Comparison of ENCODE assay signal across 21 cellular contexts in the genomic region with DNA sequence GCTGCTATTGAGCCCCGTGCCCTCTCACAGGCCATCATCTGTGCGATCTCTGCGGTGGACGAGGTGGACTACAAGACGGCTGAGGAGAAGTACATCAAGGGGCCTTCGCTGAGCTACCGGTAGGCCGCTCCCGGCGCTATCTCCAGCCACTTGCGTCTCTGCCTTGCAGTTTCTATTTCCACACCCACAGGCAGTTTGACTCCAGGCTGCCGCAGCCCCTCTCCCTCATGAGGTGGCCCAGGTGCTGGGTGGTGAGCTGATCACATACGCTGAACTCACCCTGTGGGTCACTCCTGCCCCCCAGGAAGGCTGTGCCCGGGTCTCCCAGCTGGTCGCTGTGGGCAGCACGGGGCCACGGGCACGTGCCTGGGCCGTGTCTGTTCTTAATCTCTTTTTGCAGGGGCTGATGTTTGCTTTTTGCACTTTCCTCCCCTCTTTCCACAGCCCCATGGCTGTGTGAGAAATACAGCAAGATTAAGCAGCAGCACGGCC. TPM values are rescaled to one million over a fixed set of nuclear protein-coding genes. Genes with fewer than 3 reads are reported as not detected.
DNase-seq lines count a peak whose midpoint lies in the region; ATAC-seq, FAIRE-seq and TF ChIP-seq lines count a peak whose summit lies in the region.
"Had no signal": no experiment of that assay in that cellular context is flagged by ENCODE, and none has a peak within 500 bp of the region (broad histone marks: within the 10 kb centered on the region; RNA-seq: fewer than 3 reads in every experiment).

No MANE protein-coding gene starts in this region.

- no peak for FAIRE-seq in HepG2 (lab: Jason Lieb, UNC)
- FAIRE-seq: GM19239 had no signal

- H2AFZ ChIP-seq in HepG2 (ENCODE audit: low read length) = no peak overlapping the region

- in situ Hi-C loops in HepG2 (cut with HindIII; ENCODE audit: extremely low pct_ligation_motif_present, low pct_unique_long_range_greater_than_20kb) = loop anchor here (5.0 kb wide), 1 partner anchor 91 kb away; no protein-coding TSS in a partner anchor

- CTCF ChIA-PET in HEK293 (lab: Yijun Ruan, JAX) (interaction anchor here (0.6 to 4.1 kb wide), 6 partner anchors 10 to 94 kb away, joined by 3 to 28 read pairs (median 4); no protein-coding TSS in a partner anchor), HepG2 (lab: Yijun Ruan, JAX; ENCODE audit: low intra/inter-chr PET ratio, low total read pairs) (interaction anchor here (3.0 kb wide), 1 partner anchor 93 kb away, joined by 16 read pairs; no protein-coding TSS in a partner anchor)

- TSS peak; percentile 47 for BruUV-seq in HepG2 (replicated peaks; lab: Mats Ljungman, UMichigan)

- TF ChIP-seq CTCF in HEK293 (tag by site-specific recombination; IDR thresholded peaks at IDR 0.05) (no peak), HepG2 (CRISPR knock-in tag; IDR thresholded peaks at IDR 0.05) (no peak), spleen (IDR thresholded peaks at IDR 0.05 in 8 of 11, conservative IDR thresholded peaks at IDR 0.05 in 3 of 11) (no peak)

- DNase-seq in HepG2 (ENCODE audit: low spot score) = no peak
- no peak for DNase-seq in spleen
- DNase-seq in T-helper 1 cell = no peak
- no peak for DNase-seq in COLO668 (lab: John Stamatoyannopoulos, UW; ENCODE audit: unreplicated experiment)
- DNase-seq in ureter (ENCODE audit: low spot score) = no peak
- no peak for DNase-seq in GM19238 (ENCODE audit: insufficient read length, low spot score)
- DNase-seq: activated gamma-delta T cell treated with Interleukin-2 at 50 U/mL for 16 hours; cerebellar nuclear complex; DMS153; effector memory CD4-positive, alpha-beta T cell; GDM1; GOT3; Kasumi-1; NCI-H1048; NCI-H2029 treated with DMSO at 0.1 percent for 48 hours; retina had no signal

- H3K9ac ChIP-seq in duodenal mucosa (ENCODE audit: low read depth in 1 of 2, low read length in 2 of 2) (peak overlapping the region in 1 of 2 donors; percentile 59), HepG2 (ENCODE audit: insufficient read depth, low read depth, low read length) (peak overlapping the region; percentile 58)

- no peaks in the 10 kb centered on the region for H3K79me2 ChIP-seq in HepG2 (ENCODE audit: insufficient read depth, low read length)

- H3K4me1 ChIP-seq in HEK293 (ENCODE audit: control insufficient read depth, insufficient read depth, low read length) (no peaks in the 10 kb centered on the region), duodenal mucosa (ENCODE audit: control insufficient read depth in 1 of 2, insufficient read depth in 2 of 2, low read length in 2 of 2) (peaks cover 18 to 22% of the 10 kb centered on the region in 2 donors), HepG2 (ENCODE audit: insufficient read depth, low read length) (peaks cover 41% of the 10 kb centered on the region), spleen (peaks cover 9 to 55% (median 30%) of the 10 kb centered on the region in 6 donors)

- TF ChIP-seq EP300 in HepG2 (IDR thresholded peaks at IDR 0.05; ENCODE audit: low read depth in 2 of 2, low read length in 2 of 2) (no peak), HepG2 (CRISPR knock-in tag; IDR thresholded peaks at IDR 0.05; ENCODE audit: borderline replicate concordance) (no peak)

- H4K20me1 ChIP-seq in HepG2 (ENCODE audit: insufficient read depth, low read length) = no peaks in the 10 kb centered on the region

- intact Hi-C loops in HepG2 (cut with micrococcal nuclease; ENCODE audit: unreplicated experiment) = loop anchor here (5.0 kb wide), 1 partner anchor 56 kb away; no protein-coding TSS in a partner anchor
- intact Hi-C loops in spleen (cut with DNase I; ENCODE audit: low total_unique reads) = loop anchor here (10.0 kb wide), 1 partner anchor 88 kb away; a partner anchor contains a TSS

- H3K36me3 ChIP-seq in HEK293 (ENCODE audit: control insufficient read depth in 2 of 2, insufficient read depth in 1 of 2, low read length in 2 of 2) = peaks cover 10 to 72% of the 10 kb centered on the region in 2 experiments
- peaks cover 16 to 47% of the 10 kb centered on the region in 2 donors for H3K36me3 ChIP-seq in duodenal mucosa (ENCODE audit: control insufficient read depth in 1 of 2, insufficient read depth in 2 of 2, low read length in 2 of 2)
- H3K36me3 ChIP-seq in HepG2 (replicated peaks in 1 of 2; ENCODE audit: control insufficient read depth in 1 of 2, insufficient read depth in 2 of 2, low read length in 2 of 2) = peaks cover 8% of the 10 kb centered on the region in 2 experiments
- H3K36me3 ChIP-seq in spleen = peaks cover 0 to 88% (median 54%) of the 10 kb centered on the region in 6 donors

- 9% methylated on average over 5 of the region's 20 CpGs for WGBS in HepG2 (ENCODE audit: low lambda C conversion rate)
- 71 to 82% (median 74%) methylated on average over 18 to 20 of the region's 20 CpGs for WGBS in spleen, 5 donors

- TF ChIP-seq RAD21 in HepG2 (CRISPR knock-in tag; IDR thresholded peaks at IDR 0.05) = no peak

- POLR2A ChIA-PET in HEK293 (lab: Yijun Ruan, JAX) = interaction anchor here (1.8 to 2.4 kb wide), 2 partner anchors 94 to 104 kb away, joined by 5 to 9 read pairs; a partner anchor contains a TSS
- POLR2A ChIA-PET in HepG2 (lab: Yijun Ruan, JAX) = interaction anchor here (0.6 to 3.1 kb wide), 19 partner anchors 10 to 128 kb away, joined by 3 to 24 read pairs (median 8); a partner anchor contains a TSS

- TF ChIP-seq POLR2A in HepG2 (IDR thresholded peaks at IDR 0.05; ENCODE audit: insufficient read depth in 1 of 2, low read depth in 2 of 2, low read length in 2 of 2) = no peak
- no peak for TF ChIP-seq POLR2A in spleen (IDR thresholded peaks at IDR 0.05)

- peak overlapping the region; percentile 80 for H3K4me2 ChIP-seq in HepG2 (ENCODE audit: low read depth, low read length)

- no peaks in the 10 kb centered on the region for H3K27me3 ChIP-seq in duodenal mucosa (ENCODE audit: control insufficient read depth in 1 of 2, insufficient read depth in 2 of 2, low read length in 2 of 2)
- no peaks in the 10 kb centered on the region for H3K27me3 ChIP-seq in HepG2 (ENCODE audit: control insufficient read depth in 1 of 2, insufficient read depth in 2 of 2, low read length in 2 of 2)
- H3K27me3 ChIP-seq in spleen (replicated peaks in 1 of 7) = no peaks in the 10 kb centered on the region
- H3K27me3 ChIP-seq: left lung, Peyer's patch had no signal

- ATAC-seq in HepG2 = peak; percentile 23
- ATAC-seq: left lung had no signal

- no peaks in the 10 kb centered on the region for H3K9me3 ChIP-seq in HEK293 (ENCODE audit: control insufficient read depth, insufficient read depth, low read depth, low read length)
- H3K9me3 ChIP-seq in duodenal mucosa (ENCODE audit: control insufficient read depth in 1 of 2, low read length in 2 of 2) = no peaks in the 10 kb centered on the region
- H3K9me3 ChIP-seq in HepG2 (ENCODE audit: low read length) = no peaks in the 10 kb centered on the region
- H3K9me3 ChIP-seq in spleen = no peaks in the 10 kb centered on the region
- H3K9me3 ChIP-seq: left lung, Peyer's patch had no signal

- peak overlapping the region; percentile 31; the same call in 1 of the 2 replicates for H3K27ac ChIP-seq in HEK293 (ENCODE audit: extremely low read depth, low read depth, low read length)
- H3K27ac ChIP-seq in duodenal mucosa (ENCODE audit: low read depth, low read length) = peak overlapping the region; percentile 20
- H3K27ac ChIP-seq in HepG2 (ENCODE audit: extremely low read length, insufficient read depth, low read length) = peak overlapping the region; percentile 91
- H3K27ac ChIP-seq in spleen = peak overlapping the region; percentile 68 to 89 (median 74)
- H3K27ac ChIP-seq: left lung had no signal

- no peak overlapping the region for H3K4me3 ChIP-seq in HEK293 (ENCODE audit: low read depth, low read length)
- peak overlapping the region; percentile 21 to 35 for H3K4me3 ChIP-seq in duodenal mucosa (ENCODE audit: low read depth in 1 of 2, low read length in 2 of 2)
- peak overlapping the region in 2 of 3 experiments; percentile 5 to 65; a peak in 3 of 6 replicates for H3K4me3 ChIP-seq in HepG2 (replicated peaks in 1 of 3; ENCODE audit: insufficient read depth in 1 of 3, low read depth in 2 of 3, low read length in 3 of 3)
- H3K4me3 ChIP-seq in spleen = no peak overlapping the region
- H3K4me3 ChIP-seq: left lung, Peyer's patch had no signal

RNA-seq across cellular contexts. Expression of a gene that starts 10.6 kb away (rescaled TPM):
- total RNA-seq in HepG2 (2016; rRNA removed; fragmentation: Illumina TruSeq; extraction: Trizol) (41.9 and 66.9 TPM in 2 replicates), spleen (100 to 1,000 TPM in 1 of 7 donors, 10 to 100 TPM in 6; 64.0 to 133 (median 85.2) TPM), ureter (93.5 TPM)
- total RNA-seq in HepG2 (2016; cell fraction: cytosol; rRNA removed; fragmentation: Illumina TruSeq; extraction: Trizol; ENCODE audit: low read depth) = 18.8 and 21.5 TPM in 2 replicates
- 44.6 and 65.2 TPM in 2 replicates for total RNA-seq in HepG2 (2016; cell fraction: insoluble cytoplasmic fraction; rRNA removed; fragmentation: Illumina TruSeq; extraction: Trizol)
- 20.5 and 26.2 TPM in 2 replicates for total RNA-seq in HepG2 (2016; cell fraction: membrane; rRNA removed; fragmentation: Illumina TruSeq; extraction: Trizol)
- 38.7 and 47.0 TPM in 2 replicates for total RNA-seq in HepG2 (2016; cell fraction: nucleus; rRNA removed; fragmentation: Illumina TruSeq; extraction: Trizol)
- polyA plus RNA-seq in HepG2 (2011; rRNA removed) (34.3 and 39.2 TPM in 2 replicates), spleen (100 to 1,000 TPM in 1 of 3 donors, 10 to 100 TPM in 2; 75.5 to 106 (median 78.0) TPM)
- polyA plus RNA-seq in HepG2 (2011; cell fraction: cytosol; rRNA removed) = 40.7 and 105 TPM in 2 replicates
- polyA plus RNA-seq in HepG2 (2011; cell fraction: nucleus; rRNA removed) = 81.3 and 103 TPM in 2 replicates
- 23.8 and 33.4 TPM in 2 replicates for polyA plus RNA-seq in HepG2 (2012)
- polyA plus RNA-seq in HepG2 (2016; cell fraction: cytosol; fragmentation: Illumina TruSeq; extraction: Trizol; ENCODE audit: low read depth) = 23.8 and 28.5 TPM in 2 replicates
- polyA plus RNA-seq in HepG2 (2016; cell fraction: insoluble cytoplasmic fraction; fragmentation: Illumina TruSeq; extraction: Trizol; ENCODE audit: low read depth) = 44.9 and 52.6 TPM in 2 replicates
- polyA plus RNA-seq in HepG2 (2016; cell fraction: membrane; fragmentation: Illumina TruSeq; extraction: Trizol; ENCODE audit: low read depth) = 17.9 and 21.2 TPM in 2 replicates
- 72.2 and 84.5 TPM in 2 replicates for polyA plus RNA-seq in HepG2 (2016; cell fraction: nucleus; fragmentation: Illumina TruSeq; extraction: Trizol; ENCODE audit: insufficient read depth, low read depth)
- polyA minus RNA-seq in HepG2 (2011; rRNA and poly(A)+ RNA removed; ENCODE audit: low replicate concordance) = 40.5 and 74.3 TPM in 2 replicates
- polyA minus RNA-seq in HepG2 (2011; cell fraction: cytosol; rRNA and poly(A)+ RNA removed) = 34.4 and 46.1 TPM in 2 replicates
- polyA minus RNA-seq in HepG2 (2011; cell fraction: nucleus; rRNA and poly(A)+ RNA removed) = 8.9 and 9.0 TPM in 2 replicates

RNA-seq across cellular contexts. Expression of a gene that starts 28.3 kb away (rescaled TPM):
- total RNA-seq in HepG2 (2016; rRNA removed; fragmentation: Illumina TruSeq; extraction: Trizol) = 113 and 124 TPM in 2 replicates
- total RNA-seq in HepG2 (2016; cell fraction: cytosol; rRNA removed; fragmentation: Illumina TruSeq; extraction: Trizol; ENCODE audit: low read depth) = 167 and 206 TPM in 2 replicates
- total RNA-seq in HepG2 (2016; cell fraction: insoluble cytoplasmic fraction; rRNA removed; fragmentation: Illumina TruSeq; extraction: Trizol) = 112 and 125 TPM in 2 replicates
- 130 and 170 TPM in 2 replicates for total RNA-seq in HepG2 (2016; cell fraction: membrane; rRNA removed; fragmentation: Illumina TruSeq; extraction: Trizol)
- total RNA-seq in HepG2 (2016; cell fraction: nucleus; rRNA removed; fragmentation: Illumina TruSeq; extraction: Trizol) = 42.6 and 51.4 TPM in 2 replicates
- 115 and 120 TPM in 2 replicates for polyA plus RNA-seq in HepG2 (2011; rRNA removed)
- 103 and 156 TPM in 2 replicates for polyA plus RNA-seq in HepG2 (2011; cell fraction: cytosol; rRNA removed)
- polyA plus RNA-seq in HepG2 (2011; cell fraction: nucleus; rRNA removed) = 88.3 and 90.1 TPM in 2 replicates
- 74.3 and 76.0 TPM in 2 replicates for polyA plus RNA-seq in HepG2 (2012)
- polyA plus RNA-seq in HepG2 (2016; cell fraction: cytosol; fragmentation: Illumina TruSeq; extraction: Trizol; ENCODE audit: low read depth) = 282 and 316 TPM in 2 replicates
- polyA plus RNA-seq in HepG2 (2016; cell fraction: insoluble cytoplasmic fraction; fragmentation: Illumina TruSeq; extraction: Trizol; ENCODE audit: low read depth) = 152 and 183 TPM in 2 replicates
- polyA plus RNA-seq in HepG2 (2016; cell fraction: membrane; fragmentation: Illumina TruSeq; extraction: Trizol; ENCODE audit: low read depth) = 195 and 222 TPM in 2 replicates
- polyA plus RNA-seq in HepG2 (2016; cell fraction: nucleus; fragmentation: Illumina TruSeq; extraction: Trizol; ENCODE audit: insufficient read depth, low read depth) = 119 and 134 TPM in 2 replicates
- polyA minus RNA-seq in HepG2 (2011; rRNA and poly(A)+ RNA removed; ENCODE audit: low replicate concordance) = 46.3 and 144 TPM in 2 replicates
- 48.8 and 63.0 TPM in 2 replicates for polyA minus RNA-seq in HepG2 (2011; cell fraction: cytosol; rRNA and poly(A)+ RNA removed)
- 20.3 and 21.1 TPM in 2 replicates for polyA minus RNA-seq in HepG2 (2011; cell fraction: nucleus; rRNA and poly(A)+ RNA removed)
- 10 to 100 TPM in 4 of 7 donors, 1 to 10 TPM in 3; 7.1 to 14.5 (median 11.2) TPM for total RNA-seq in spleen
- 10 to 100 TPM; 15.2 to 20.4 (median 18.2) TPM for polyA plus RNA-seq in spleen
- 9.3 TPM for total RNA-seq in ureter

RNA-seq across cellular contexts. Expression of a gene that starts 34.3 kb away (rescaled TPM):
- total RNA-seq in HepG2 (2016; rRNA removed; fragmentation: Illumina TruSeq; extraction: Trizol) (50.5 and 79.2 TPM in 2 replicates), spleen (100 to 1,000 TPM in 3 of 7 donors, 10 to 100 TPM in 4; 43.8 to 137 (median 94.6) TPM), ureter (137 TPM)
- 72.9 and 77.7 TPM in 2 replicates for total RNA-seq in HepG2 (2016; cell fraction: cytosol; rRNA removed; fragmentation: Illumina TruSeq; extraction: Trizol; ENCODE audit: low read depth)
- total RNA-seq in HepG2 (2016; cell fraction: insoluble cytoplasmic fraction; rRNA removed; fragmentation: Illumina TruSeq; extraction: Trizol) = 43.4 and 84.1 TPM in 2 replicates
- total RNA-seq in HepG2 (2016; cell fraction: membrane; rRNA removed; fragmentation: Illumina TruSeq; extraction: Trizol) = 104 and 106 TPM in 2 replicates
- total RNA-seq in HepG2 (2016; cell fraction: nucleus; rRNA removed; fragmentation: Illumina TruSeq; extraction: Trizol) = 38.3 and 43.3 TPM in 2 replicates
- polyA plus RNA-seq in HepG2 (2011; rRNA removed) (58.7 and 63.3 TPM in 2 replicates), spleen (100 to 1,000 TPM in 2 of 3 donors, 10 to 100 TPM in 1; 80.0 to 133 (median 106) TPM)
- polyA plus RNA-seq in HepG2 (2011; cell fraction: cytosol; rRNA removed) = 37.8 and 48.2 TPM in 2 replicates
- 99.5 and 105 TPM in 2 replicates for polyA plus RNA-seq in HepG2 (2011; cell fraction: nucleus; rRNA removed)
- 48.3 and 71.8 TPM in 2 replicates for polyA plus RNA-seq in HepG2 (2012)
- polyA plus RNA-seq in HepG2 (2016; cell fraction: cytosol; fragmentation: Illumina TruSeq; extraction: Trizol; ENCODE audit: low read depth) = 108 and 114 TPM in 2 replicates
- 86.3 and 104 TPM in 2 replicates for polyA plus RNA-seq in HepG2 (2016; cell fraction: insoluble cytoplasmic fraction; fragmentation: Illumina TruSeq; extraction: Trizol; ENCODE audit: low read depth)
- 117 and 124 TPM in 2 replicates for polyA plus RNA-seq in HepG2 (2016; cell fraction: membrane; fragmentation: Illumina TruSeq; extraction: Trizol; ENCODE audit: low read depth)
- polyA plus RNA-seq in HepG2 (2016; cell fraction: nucleus; fragmentation: Illumina TruSeq; extraction: Trizol; ENCODE audit: insufficient read depth, low read depth) = 140 and 145 TPM in 2 replicates
- 26.8 and 58.6 TPM in 2 replicates for polyA minus RNA-seq in HepG2 (2011; rRNA and poly(A)+ RNA removed; ENCODE audit: low replicate concordance)
- 32.1 and 33.1 TPM in 2 replicates for polyA minus RNA-seq in HepG2 (2011; cell fraction: cytosol; rRNA and poly(A)+ RNA removed)
- polyA minus RNA-seq in HepG2 (2011; cell fraction: nucleus; rRNA and poly(A)+ RNA removed) = 35.5 and 41.4 TPM in 2 replicates

Comparison
In these comparisons a context has a peak if more than half of its experiments do, and no peak if none do; other contexts are left out.
1. H3K27ac ChIP-seq: peak in every context shown above with its lines; median percentile 91 in HepG2; 74 in spleen; 31 in HEK293; 20 in duodenal mucosa.
2. H3K4me3 ChIP-seq: peak in duodenal mucosa (2 of 2) and HepG2 (2 of 3); none in HEK293 (single experiment) and spleen (0 of 8).